8 cellular contexts compared by ENCODE assay signal in the genomic region with DNA sequence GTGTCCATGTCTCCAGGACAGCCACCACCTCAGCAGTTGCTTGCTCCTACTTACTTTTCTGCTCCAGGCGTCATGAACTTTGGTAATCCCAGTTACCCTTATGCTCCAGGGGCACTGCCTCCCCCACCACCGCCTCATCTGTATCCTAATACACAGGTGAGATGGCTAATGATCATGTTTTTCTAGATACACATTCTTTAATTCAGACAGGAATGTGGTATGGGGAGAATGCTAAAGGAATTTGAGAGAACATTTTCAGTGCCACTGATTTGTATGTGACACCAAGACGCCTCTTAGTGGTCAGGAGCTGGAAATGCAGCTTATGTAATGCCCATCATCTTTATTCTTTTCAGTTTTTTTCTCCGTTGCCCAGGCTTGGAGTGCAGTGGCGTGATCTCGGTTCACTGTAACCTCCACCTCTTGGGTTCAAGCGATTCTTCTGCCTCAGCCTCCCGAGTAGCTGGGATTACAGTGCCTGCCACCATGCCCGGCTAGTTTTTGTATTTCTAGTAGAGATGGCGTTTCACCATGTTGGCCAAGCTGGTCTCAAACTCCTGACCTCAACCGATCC. TPM values are rescaled to one million over a fixed set of nuclear protein-coding genes. Genes with fewer than 3 reads are reported as not detected.
DNase-seq lines count a peak whose midpoint lies in the region; ATAC-seq, FAIRE-seq and TF ChIP-seq lines count a peak whose summit lies in the region.

No MANE protein-coding gene starts in this region.

- TF ChIP-seq POLR2A in Peyer's patch (IDR thresholded peaks at IDR 0.05) (peak in 1 of 2 donors; percentile 6), body of pancreas (IDR thresholded peaks at IDR 0.05) (no peak), gastrocnemius medialis (IDR thresholded peaks at IDR 0.05) (no peak)

- DNase-seq in DMS53 treated with DMSO at 0.1 percent for 48 hours (lab: John Stamatoyannopoulos, UW; ENCODE audit: unreplicated experiment) (peak; percentile 55), HTR-8/SVneo (ENCODE audit: insufficient read length, low spot score) (peak; percentile 88), Peyer's patch (peak in 2 of 3 donors; percentile 39 to 77), body of pancreas (peak; percentile 35 to 72 (median 66)), hepatic stellate cell (ENCODE audit: low spot score) (peak; percentile 71), gastrocnemius medialis (no peak)

- H3K36me3 ChIP-seq in Peyer's patch (peaks cover 4 to 92% (median 5%) of the 10 kb centered on the region in 3 donors), body of pancreas (replicated peaks in 1 of 2; ENCODE audit: insufficient read depth in 1 of 2, low read depth in 2 of 2) (peaks cover 15 to 39% of the 10 kb centered on the region in 2 donors), gastrocnemius medialis (peaks cover 2 to 85% of the 10 kb centered on the region in 2 donors)

- ATAC-seq in body of pancreas, result peak; percentile 88
- ATAC-seq in gastrocnemius medialis, result peak; percentile 76 to 81
- no peak for ATAC-seq in GM19467 (IDR thresholded peaks at IDR 0.05; ENCODE audit: unreplicated experiment)
- ATAC-seq in HG03097 (IDR thresholded peaks at IDR 0.05; ENCODE audit: low FRiP score, unreplicated experiment), result no peak

- in situ Hi-C loops in gastrocnemius medialis (cut with MboI; ENCODE audit: low sequenced_read_pairs in 4 of 4), result loop anchor here in 3 of 4 donors (5.0 to 25.0 kb wide), 4 partner anchors 54 to 131 kb away; no protein-coding TSS in a partner anchor

- peak overlapping the region in 1 of 4 donors; percentile 32 for H3K27ac ChIP-seq in Peyer's patch
- peak overlapping the region in 3 of 4 donors; percentile 13 to 57 (median 55) for H3K27ac ChIP-seq in body of pancreas
- H3K27ac ChIP-seq in gastrocnemius medialis, result peak overlapping the region in 3 of 4 donors; percentile 11 to 48 (median 48)

- intact Hi-C loops in body of pancreas (cut with DNase I) (loop anchor here (10.0 kb wide), 1 partner anchor 154 kb away; the partner anchor contains the start of gene CSF3), gastrocnemius medialis (cut with DNase I; ENCODE audit: low total_unique reads) (loop anchor here (1.0 to 5.0 kb wide), 3 partner anchors 55 to 156 kb away; partner anchors contain the start of gene THRA)

- 30 to 32% methylated on average over 11 of the region's 11 CpGs for WGBS in body of pancreas, 2 donors

- H3K4me1 ChIP-seq in Peyer's patch (no peaks in the 10 kb centered on the region), body of pancreas (peaks cover 9% of the 10 kb centered on the region), gastrocnemius medialis (no peaks in the 10 kb centered on the region)

- H3K27me3 ChIP-seq in Peyer's patch (no peaks in the 10 kb centered on the region), body of pancreas (no peaks in the 10 kb centered on the region), gastrocnemius medialis (no peaks in the 10 kb centered on the region)

- TF ChIP-seq CTCF in Peyer's patch (IDR thresholded peaks at IDR 0.05) (peak; percentile 73 to 97 (median 96)), body of pancreas (IDR thresholded peaks at IDR 0.05) (peak; percentile 57 to 97 (median 95)), gastrocnemius medialis (IDR thresholded peaks at IDR 0.05 in 4 of 5, conservative IDR thresholded peaks at IDR 0.05 in 1 of 5) (peak; percentile 76 to 84 (median 81))

- no peak overlapping the region for H3K4me3 ChIP-seq in Peyer's patch
- H3K4me3 ChIP-seq in body of pancreas, result no peak overlapping the region
- H3K4me3 ChIP-seq in gastrocnemius medialis, result no peak overlapping the region

- no peaks in the 10 kb centered on the region for H3K9me3 ChIP-seq in Peyer's patch
- no peaks in the 10 kb centered on the region for H3K9me3 ChIP-seq in body of pancreas
- H3K9me3 ChIP-seq in gastrocnemius medialis, result no peaks in the 10 kb centered on the region

- peak; percentile 60 for FAIRE-seq in HTR-8/SVneo (lab: Jason Lieb, UNC)

RNA-seq across cellular contexts. Expression of gene RAPGEFL1, which starts 8.9 kb away (rescaled TPM):
- total RNA-seq in Peyer's patch (100 to 1,000 TPM in 3 of 4 donors, 10 to 100 TPM in 1; 56.9 to 317 (median 207) TPM), body of pancreas (1 to 10 TPM; 7.0 to 7.3 TPM), gastrocnemius medialis (1 to 10 TPM; 1.8 to 5.8 (median 5.2) TPM)

RNA-seq across cellular contexts. Expression of gene CASC3, which starts 28.0 kb away (rescaled TPM):
- total RNA-seq in Peyer's patch (100 to 1,000 TPM in 1 of 4 donors, 10 to 100 TPM in 3; 54.6 to 138 (median 57.5) TPM), body of pancreas (10 to 100 TPM; 51.7 to 59.4 TPM), gastrocnemius medialis (10 to 100 TPM; 35.8 to 41.3 (median 39.8) TPM)

RNA-seq across cellular contexts. Expression of gene MSL1, which starts 46.6 kb away (rescaled TPM):
- total RNA-seq in Peyer's patch (100 to 1,000 TPM in 3 of 4 donors, 10 to 100 TPM in 1; 86.3 to 207 (median 117) TPM), body of pancreas (100 to 1,000 TPM in 1 of 2 donors, 10 to 100 TPM in 1; 75.5 to 157 TPM), gastrocnemius medialis (10 to 100 TPM; 75.7 to 96.3 (median 85.9) TPM)

RNA-seq across cellular contexts. Expression of gene WIPF2, which starts 50.8 kb away (rescaled TPM):
- 10 to 100 TPM; 20.6 to 34.3 (median 26.8) TPM for total RNA-seq in Peyer's patch
- 1 to 10 TPM; 4.9 to 7.5 TPM for total RNA-seq in body of pancreas
- total RNA-seq in gastrocnemius medialis, result 1 to 10 TPM; 4.6 to 6.2 (median 5.4) TPM

Comparison
In these comparisons a context has a peak if more than half of its experiments do, and no peak if none do; other contexts are left out.
1. DNase-seq: peak in DMS53 treated with DMSO at 0.1 percent for 48 hours (single experiment), HTR-8/SVneo (single experiment), Peyer's patch (2 of 3), body of pancreas (4 of 4) and hepatic stellate cell (single experiment); none in gastrocnemius medialis (0 of 2).
2. ATAC-seq: peak in body of pancreas (single experiment) and gastrocnemius medialis (2 of 2); none in GM19467 (single experiment) and HG03097 (single experiment).
3. RNA of gene RAPGEFL1, which starts 8.9 kb away (total RNA-seq): 56.9 to 317 TPM in Peyer's patch; 7.0 to 7.3 TPM in body of pancreas and 1.8 to 5.8 TPM in gastrocnemius medialis; every median in the first group is over 4 times any median in the second.
4. Peak in every context shown above with its lines, with median percentiles within 50 percentile points of each other: CTCF ChIP-seq.